Comparison of ENCODE assay signal across 1 cellular context in the genomic region with DNA sequence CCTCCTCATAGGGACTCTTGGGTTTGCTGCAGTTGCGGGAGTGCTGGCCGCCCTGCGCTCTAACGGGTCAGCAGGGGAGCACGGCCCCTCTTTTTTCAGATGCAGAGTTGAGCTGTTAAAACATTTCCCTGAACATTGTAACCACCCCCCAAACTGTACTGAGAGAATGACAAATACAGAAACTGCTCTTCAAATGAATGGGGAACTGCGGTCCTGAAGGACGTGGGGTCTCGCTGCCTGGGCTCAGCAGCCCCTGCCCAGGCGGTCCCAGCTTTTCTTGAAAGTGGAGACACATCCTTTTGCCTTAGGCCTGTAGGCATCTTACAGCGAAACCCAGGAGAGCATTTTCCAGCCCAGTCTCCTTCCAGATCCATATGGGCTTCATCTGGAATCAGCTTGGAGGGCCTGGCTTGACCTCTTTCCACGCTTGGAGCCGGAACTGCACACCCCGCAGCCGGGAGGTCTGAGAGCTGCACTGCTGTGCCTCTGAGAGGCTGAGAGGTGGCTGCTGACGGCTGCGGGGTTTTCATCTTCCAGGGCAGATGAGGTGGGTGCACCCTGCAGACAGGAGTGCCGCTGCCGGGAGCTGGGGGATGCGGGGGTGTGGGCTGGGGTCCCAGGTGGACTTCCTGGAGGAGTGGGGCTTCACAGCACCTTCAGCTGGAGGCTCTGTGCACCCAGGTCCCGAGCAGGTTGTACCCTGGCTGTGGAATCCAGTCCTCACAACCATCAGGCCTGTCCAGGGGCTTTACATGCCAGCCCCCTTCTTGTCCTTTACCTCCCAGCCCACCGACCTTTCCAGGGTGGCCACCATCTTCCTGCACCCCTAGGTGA.
TF ChIP-seq lines count a peak whose summit lies in the region.

No MANE protein-coding gene starts in this region.

TF ChIP-seq in SK-N-SH treated with all-trans-retinoic acid at 6 μM for 48 hours, 23 proteins besides CTCF, POLR2A, EP300 and RAD21 (continued from another document):
- TF ChIP-seq, protein P1, sequence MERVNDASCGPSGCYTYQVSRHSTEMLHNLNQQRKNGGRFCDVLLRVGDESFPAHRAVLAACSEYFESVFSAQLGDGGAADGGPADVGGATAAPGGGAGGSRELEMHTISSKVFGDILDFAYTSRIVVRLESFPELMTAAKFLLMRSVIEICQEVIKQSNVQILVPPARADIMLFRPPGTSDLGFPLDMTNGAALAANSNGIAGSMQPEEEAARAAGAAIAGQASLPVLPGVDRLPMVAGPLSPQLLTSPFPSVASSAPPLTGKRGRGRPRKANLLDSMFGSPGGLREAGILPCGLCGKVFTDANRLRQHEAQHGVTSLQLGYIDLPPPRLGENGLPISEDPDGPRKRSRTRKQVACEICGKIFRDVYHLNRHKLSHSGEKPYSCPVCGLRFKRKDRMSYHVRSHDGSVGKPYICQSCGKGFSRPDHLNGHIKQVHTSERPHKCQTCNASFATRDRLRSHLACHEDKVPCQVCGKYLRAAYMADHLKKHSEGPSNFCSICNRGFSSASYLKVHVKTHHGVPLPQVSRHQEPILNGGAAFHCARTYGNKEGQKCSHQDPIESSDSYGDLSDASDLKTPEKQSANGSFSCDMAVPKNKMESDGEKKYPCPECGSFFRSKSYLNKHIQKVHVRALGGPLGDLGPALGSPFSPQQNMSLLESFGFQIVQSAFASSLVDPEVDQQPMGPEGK (CRISPR knock-in tag; IDR thresholded peaks at IDR 0.05; ENCODE audit: borderline replicate concordance) = no peak
- TF ChIP-seq, protein P2, sequence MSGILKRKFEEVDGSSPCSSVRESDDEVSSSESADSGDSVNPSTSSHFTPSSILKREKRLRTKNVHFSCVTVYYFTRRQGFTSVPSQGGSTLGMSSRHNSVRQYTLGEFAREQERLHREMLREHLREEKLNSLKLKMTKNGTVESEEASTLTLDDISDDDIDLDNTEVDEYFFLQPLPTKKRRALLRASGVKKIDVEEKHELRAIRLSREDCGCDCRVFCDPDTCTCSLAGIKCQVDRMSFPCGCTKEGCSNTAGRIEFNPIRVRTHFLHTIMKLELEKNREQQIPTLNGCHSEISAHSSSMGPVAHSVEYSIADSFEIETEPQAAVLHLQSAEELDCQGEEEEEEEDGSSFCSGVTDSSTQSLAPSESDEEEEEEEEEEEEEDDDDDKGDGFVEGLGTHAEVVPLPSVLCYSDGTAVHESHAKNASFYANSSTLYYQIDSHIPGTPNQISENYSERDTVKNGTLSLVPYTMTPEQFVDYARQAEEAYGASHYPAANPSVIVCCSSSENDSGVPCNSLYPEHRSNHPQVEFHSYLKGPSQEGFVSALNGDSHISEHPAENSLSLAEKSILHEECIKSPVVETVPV (CRISPR knock-in tag; IDR thresholded peaks at IDR 0.05) = no peak
- no peak for TF ChIP-seq ZNF70 (CRISPR knock-in tag; IDR thresholded peaks at IDR 0.05)
- no peak for TF ChIP-seq GLIS3 (CRISPR knock-in tag; IDR thresholded peaks at IDR 0.05)
- no peak for TF ChIP-seq ZC3H10 (CRISPR knock-in tag; IDR thresholded peaks at IDR 0.05)
- no peak for TF ChIP-seq TOX (CRISPR knock-in tag; IDR thresholded peaks at IDR 0.05; ENCODE audit: borderline replicate concordance)
- TF ChIP-seq, protein P3, sequence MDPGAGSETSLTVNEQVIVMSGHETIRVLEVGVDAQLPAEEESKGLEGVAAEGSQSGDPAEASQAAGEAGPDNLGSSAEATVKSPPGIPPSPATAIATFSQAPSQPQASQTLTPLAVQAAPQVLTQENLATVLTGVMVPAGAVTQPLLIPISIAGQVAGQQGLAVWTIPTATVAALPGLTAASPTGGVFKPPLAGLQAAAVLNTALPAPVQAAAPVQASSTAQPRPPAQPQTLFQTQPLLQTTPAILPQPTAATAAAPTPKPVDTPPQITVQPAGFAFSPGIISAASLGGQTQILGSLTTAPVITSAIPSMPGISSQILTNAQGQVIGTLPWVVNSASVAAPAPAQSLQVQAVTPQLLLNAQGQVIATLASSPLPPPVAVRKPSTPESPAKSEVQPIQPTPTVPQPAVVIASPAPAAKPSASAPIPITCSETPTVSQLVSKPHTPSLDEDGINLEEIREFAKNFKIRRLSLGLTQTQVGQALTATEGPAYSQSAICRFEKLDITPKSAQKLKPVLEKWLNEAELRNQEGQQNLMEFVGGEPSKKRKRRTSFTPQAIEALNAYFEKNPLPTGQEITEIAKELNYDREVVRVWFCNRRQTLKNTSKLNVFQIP (CRISPR knock-in tag; IDR thresholded peaks at IDR 0.05; ENCODE audit: borderline replicate concordance, low read depth) = no peak
- no peak for TF ChIP-seq CSDC2 (CRISPR knock-in tag; IDR thresholded peaks at IDR 0.05)
- TF ChIP-seq ESRRG (CRISPR knock-in tag; IDR thresholded peaks at IDR 0.05) = no peak
- TF ChIP-seq, protein P4, sequence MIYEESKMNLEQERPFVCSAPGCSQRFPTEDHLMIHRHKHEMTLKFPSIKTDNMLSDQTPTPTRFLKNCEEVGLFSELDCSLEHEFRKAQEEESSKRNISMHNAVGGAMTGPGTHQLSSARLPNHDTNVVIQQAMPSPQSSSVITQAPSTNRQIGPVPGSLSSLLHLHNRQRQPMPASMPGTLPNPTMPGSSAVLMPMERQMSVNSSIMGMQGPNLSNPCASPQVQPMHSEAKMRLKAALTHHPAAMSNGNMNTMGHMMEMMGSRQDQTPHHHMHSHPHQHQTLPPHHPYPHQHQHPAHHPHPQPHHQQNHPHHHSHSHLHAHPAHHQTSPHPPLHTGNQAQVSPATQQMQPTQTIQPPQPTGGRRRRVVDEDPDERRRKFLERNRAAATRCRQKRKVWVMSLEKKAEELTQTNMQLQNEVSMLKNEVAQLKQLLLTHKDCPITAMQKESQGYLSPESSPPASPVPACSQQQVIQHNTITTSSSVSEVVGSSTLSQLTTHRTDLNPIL (CRISPR knock-in tag; IDR thresholded peaks at IDR 0.05; ENCODE audit: low read depth) = no peak
- no peak for TF ChIP-seq ZNF565 (CRISPR knock-in tag; conservative IDR thresholded peaks at IDR 0.05; ENCODE audit: low read depth)
- TF ChIP-seq TCF4 (CRISPR knock-in tag; IDR thresholded peaks at IDR 0.05; ENCODE audit: borderline replicate concordance) = no peak
- TF ChIP-seq ARNTL (CRISPR knock-in tag; IDR thresholded peaks at IDR 0.05; ENCODE audit: borderline replicate concordance, low read depth) = no peak
